15 cellular contexts compared by ENCODE assay signal in the genomic region with DNA sequence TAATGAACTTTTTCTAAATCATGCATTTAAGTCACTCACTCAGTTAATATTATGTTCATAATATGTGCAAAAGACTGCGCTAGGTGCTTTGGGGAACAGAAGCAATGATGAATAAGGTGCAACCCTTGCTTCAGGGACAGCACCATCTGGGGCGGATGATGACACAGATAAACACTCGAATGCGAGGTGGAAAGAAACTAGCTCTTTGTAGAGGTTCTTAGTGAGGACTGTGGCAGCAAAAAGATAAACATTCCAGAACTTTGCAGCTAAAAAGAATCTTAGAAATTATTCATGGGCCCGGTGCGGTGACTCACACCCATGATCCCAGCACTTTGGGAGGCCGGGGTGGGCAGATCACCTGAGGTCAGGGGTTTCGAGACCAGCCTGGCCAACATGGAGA. TPM values are rescaled to one million over a fixed set of nuclear protein-coding genes. Genes with fewer than 3 reads are reported as not detected.
DNase-seq lines count a peak whose midpoint lies in the region; ATAC-seq, FAIRE-seq and TF ChIP-seq lines count a peak whose summit lies in the region.
"Had no signal": no experiment of that assay in that cellular context is flagged by ENCODE, and none has a peak within 500 bp of the region (broad histone marks: within the 10 kb centered on the region; RNA-seq: fewer than 3 reads in every experiment).

No MANE protein-coding gene starts in this region.

- intact Hi-C loops in CD14-positive monocyte (cut with micrococcal nuclease) (no loop called here), gastrocnemius medialis (cut with DNase I; ENCODE audit: low total_unique reads) (no loop called here)

- no peaks in the 10 kb centered on the region for H3F3A ChIP-seq in OCI-LY1 (ENCODE audit: insufficient read depth, low read length)

- TF ChIP-seq RAD21 in H1 (IDR thresholded peaks at IDR 0.05 in 1 of 2, conservative IDR thresholded peaks at IDR 0.05 in 1 of 2; ENCODE audit: low read depth in 2 of 2, low read length in 2 of 2), result no peak

- in situ Hi-C loops in gastrocnemius medialis (cut with MboI; ENCODE audit: low sequenced_read_pairs in 4 of 4), result no loop called here

- 94% methylated on average over 8 of the region's 8 CpGs; no CpG with 5 or more reads in 1 of the 2 experiments for WGBS in H1 (ENCODE audit: extremely low coverage in 1 of 2, insufficient coverage in 1 of 2, insufficient read length in 1 of 2, insufficient replicate concordance in 2 of 2, low coverage in 1 of 2, low lambda C conversion rate in 2 of 2, missing lambda C conversion rate in 1 of 2), 2 experiments

- H3K4ac ChIP-seq in H1 (replicated peaks; ENCODE audit: insufficient read length, low read depth, low read length), result no peak overlapping the region

- peaks cover 0 to 1% (median 0%) of the 10 kb centered on the region in 7 donors for H3K9me3 Mint-ChIP-seq in CD14-positive monocyte
- no peaks in the 10 kb centered on the region for H3K9me3 Mint-ChIP-seq in activated naive CD8-positive, alpha-beta T cell treated with anti-CD3 and anti-CD28 coated beads, Interleukin-2, amount 50 U/mL, for 24 hours

- H3K56ac ChIP-seq in H1 (replicated peaks; ENCODE audit: insufficient read length, low read depth, low read length), result no peak overlapping the region

- H4K8ac ChIP-seq in H1 (ENCODE audit: extremely low read depth, insufficient read depth, low read length), result no peak overlapping the region

- TF ChIP-seq POLR2A in H1 (IDR thresholded peaks at IDR 0.05; ENCODE audit: control extremely low read depth in 1 of 2, low read depth in 2 of 2, low read length in 2 of 2) (no peak), gastrocnemius medialis (IDR thresholded peaks at IDR 0.05) (no peak)

- 0 out of 2 replicates have a peak overlapping the region, but pooled peaks have one; percentile 33 for H2BK12ac ChIP-seq in H1 (ENCODE audit: low read depth, low read length)

- no peak overlapping the region for H3K18ac ChIP-seq in H1 (ENCODE audit: extremely low read depth, low read length)

- ATAC-seq in gastrocnemius medialis, result no peak
- ATAC-seq in activated naive CD8-positive, alpha-beta T cell treated with anti-CD3 and anti-CD28 coated beads, Interleukin-2, amount 50 U/mL, for 24 hours, result no peak
- ATAC-seq: GM12878 had no signal

- no peaks in the 10 kb centered on the region for H4K20me1 ChIP-seq in OCI-LY1 (ENCODE audit: insufficient read depth, low read length)
- H4K20me1 ChIP-seq in H1 (replicated peaks in 1 of 2; ENCODE audit: control insufficient read depth in 1 of 2, insufficient read depth in 2 of 2, low read length in 2 of 2), result peaks cover 0 to 16% of the 10 kb centered on the region in 2 experiments

- H3K4me3 ChIP-seq in OCI-LY1 (ENCODE audit: low read depth, low read length, poor library complexity, severe bottlenecking) (no peak overlapping the region), H1 (ENCODE audit: extremely low read depth in 1 of 4, insufficient read depth in 2 of 4, low read depth in 3 of 4, low read length in 4 of 4) (no peak overlapping the region), gastrocnemius medialis (no peak overlapping the region)
- H3K4me3 ChIP-seq: GM12878, SJCRH30 had no signal

- CTCF ChIA-PET in H1 (lab: Charles Lee; ENCODE audit: partially characterized antibody), result interaction anchor here (1.3 kb wide), 1 partner anchor 70 kb away, joined by 5 read pairs; no protein-coding TSS in a partner anchor

- H3K9me3 ChIP-seq in OCI-LY1 (ENCODE audit: low read length) (no peaks in the 10 kb centered on the region), H1 (ENCODE audit: insufficient read depth in 2 of 2, low read depth in 1 of 2, low read length in 1 of 2) (no peaks in the 10 kb centered on the region), gastrocnemius medialis (no peaks in the 10 kb centered on the region)
- H3K9me3 ChIP-seq: SJCRH30 had no signal

- H3K14ac ChIP-seq in H1 (ENCODE audit: insufficient read length), result no peak overlapping the region

- no peak overlapping the region for H4K5ac ChIP-seq in H1 (ENCODE audit: insufficient read length, low read depth, low read length)

- TF ChIP-seq CTCF in CD14-positive monocyte (IDR thresholded peaks at IDR 0.05) (no peak), OCI-LY1 (IDR thresholded peaks at IDR 0.05; ENCODE audit: low read length) (no peak), H1 (IDR thresholded peaks at IDR 0.05; ENCODE audit: control extremely low read depth in 1 of 3, insufficient read depth in 1 of 3, low read depth in 1 of 3, low read length in 3 of 3) (no peak), gastrocnemius medialis (IDR thresholded peaks at IDR 0.05 in 4 of 5, conservative IDR thresholded peaks at IDR 0.05 in 1 of 5) (no peak)

- POLR2A ChIA-PET in H1 (lab: Charles Lee; ENCODE audit: partially characterized antibody), result no interaction called here

- peaks cover 0 to 4% of the 10 kb centered on the region in 2 donors for H3K36me3 Mint-ChIP-seq in CD14-positive monocyte
- no peaks in the 10 kb centered on the region for H3K36me3 Mint-ChIP-seq in activated naive CD8-positive, alpha-beta T cell treated with anti-CD3 and anti-CD28 coated beads, Interleukin-2, amount 50 U/mL, for 24 hours (ENCODE audit: low read depth)

- H3K36me3 ChIP-seq in OCI-LY1 (ENCODE audit: insufficient read depth, low read length) (no peaks in the 10 kb centered on the region), H1 (ENCODE audit: control insufficient read depth in 2 of 4, insufficient read depth in 4 of 4, low read length in 3 of 4) (no peaks in the 10 kb centered on the region), gastrocnemius medialis (no peaks in the 10 kb centered on the region)
- H3K36me3 ChIP-seq: SJCRH30 had no signal

- no peak overlapping the region for H2AK5ac ChIP-seq in H1 (ENCODE audit: low read depth, low read length)

- H3K27ac Mint-ChIP-seq in CD14-positive monocyte, result peak overlapping the region in 1 of 7 donors; percentile 29
- H3K27ac Mint-ChIP-seq in activated naive CD8-positive, alpha-beta T cell treated with anti-CD3 and anti-CD28 coated beads, Interleukin-2, amount 50 U/mL, for 24 hours, result no peak overlapping the region

- no peak overlapping the region for H2BK5ac ChIP-seq in H1 (ENCODE audit: low read depth, low read length)

- H3K4me2 ChIP-seq in OCI-LY1 (ENCODE audit: low read length) (no peak overlapping the region), H1 (ENCODE audit: insufficient read depth in 1 of 2, low read depth in 2 of 2, low read length in 2 of 2) (no peak overlapping the region)

- FAIRE-seq in H1 (lab: Jason Lieb, UNC), result no peak
- FAIRE-seq: A204.1, GM12878 had no signal

- H2BK20ac ChIP-seq in H1 (ENCODE audit: low read length), result no peak overlapping the region

- DNase-seq in CD14-positive monocyte (ENCODE audit: low spot score) (peak; percentile 1), H1 (ENCODE audit: low read depth in 1 of 2, low spot score in 2 of 2) (no peak), gastrocnemius medialis (no peak), NCI-H146 treated with DMSO at 0.1 percent for 48 hours (lab: John Stamatoyannopoulos, UW; ENCODE audit: unreplicated experiment) (no peak), NCI-H774 (lab: John Stamatoyannopoulos, UW) (no peak), NCI-H1048 (lab: John Stamatoyannopoulos, UW) (no peak)
- DNase-seq in activated naive CD8-positive, alpha-beta T cell treated with anti-CD3 and anti-CD28 coated beads, Interleukin-2, amount 50 U/mL, for 24 hours, result no peak
- DNase-seq: KG1, NCI-H1436, NCI-H2029, NCI-H345, SJCRH30 had no signal

- no peak overlapping the region for H3K4me3 Mint-ChIP-seq in CD14-positive monocyte
- H3K4me3 Mint-ChIP-seq in activated naive CD8-positive, alpha-beta T cell treated with anti-CD3 and anti-CD28 coated beads, Interleukin-2, amount 50 U/mL, for 24 hours, result no peak overlapping the region

- no peaks in the 10 kb centered on the region for H3K9me2 ChIP-seq in OCI-LY1 (ENCODE audit: low read depth, low read length)

- H2BK120ac ChIP-seq in H1 (replicated peaks; ENCODE audit: low read depth, low read length), result no peak overlapping the region

- H3K27me3 Mint-ChIP-seq in CD14-positive monocyte (ENCODE audit: low read depth in 3 of 3), result peaks cover 0 to 4% (median 2%) of the 10 kb centered on the region in 3 donors
- H3K27me3 Mint-ChIP-seq in activated naive CD8-positive, alpha-beta T cell treated with anti-CD3 and anti-CD28 coated beads, Interleukin-2, amount 50 U/mL, for 24 hours, result no peaks in the 10 kb centered on the region

- H3K27me3 ChIP-seq in OCI-LY1 (ENCODE audit: insufficient read depth, low read length), result no peaks in the 10 kb centered on the region
- peaks cover 0 to 2% (median 0%) of the 10 kb centered on the region in 4 experiments; a peak in 2 of 7 replicates for H3K27me3 ChIP-seq in H1 (replicated peaks in 1 of 4; ENCODE audit: control insufficient read depth in 3 of 4, extremely low read depth in 1 of 4, insufficient read depth in 3 of 4, low read length in 3 of 4)
- no peaks in the 10 kb centered on the region for H3K27me3 ChIP-seq in gastrocnemius medialis
- H3K27me3 ChIP-seq: SJCRH30 had no signal

- no peak overlapping the region for H2BK15ac ChIP-seq in H1 (ENCODE audit: low read length)

- TF ChIP-seq EP300 in H1 (IDR thresholded peaks at IDR 0.05; ENCODE audit: borderline replicate concordance in 1 of 2, low read depth in 2 of 2, low read length in 2 of 2), result no peak

- H3K23ac ChIP-seq in H1 (ENCODE audit: insufficient read length), result no peak overlapping the region

- no peaks in the 10 kb centered on the region for H3K4me1 Mint-ChIP-seq in CD14-positive monocyte
- H3K4me1 Mint-ChIP-seq in activated naive CD8-positive, alpha-beta T cell treated with anti-CD3 and anti-CD28 coated beads, Interleukin-2, amount 50 U/mL, for 24 hours, result peaks cover 1% of the 10 kb centered on the region

- H2AFZ ChIP-seq in OCI-LY1 (ENCODE audit: low read length) (no peak overlapping the region), H1 (ENCODE audit: low read length) (no peak overlapping the region)

- peaks cover 67% of the 10 kb centered on the region for H3K4me1 ChIP-seq in OCI-LY1 (ENCODE audit: insufficient read depth, low read length, severe bottlenecking)
- no peaks in the 10 kb centered on the region; a peak in 1 of 7 replicates for H3K4me1 ChIP-seq in H1 (replicated peaks in 1 of 4; ENCODE audit: control insufficient read depth in 3 of 4, insufficient read depth in 4 of 4, low read length in 3 of 4)
- H3K4me1 ChIP-seq in gastrocnemius medialis, result peaks cover 4 to 16% of the 10 kb centered on the region in 2 donors

- no peak overlapping the region for H4K91ac ChIP-seq in H1 (replicated peaks; ENCODE audit: insufficient read length, low read length)

- H3K27ac ChIP-seq in OCI-LY1 (ENCODE audit: low read depth, low read length, poor library complexity, severe bottlenecking) (peak overlapping the region; percentile 87), H1 (ENCODE audit: low read depth, low read length) (no peak overlapping the region), gastrocnemius medialis (peak overlapping the region in 3 of 4 donors; percentile 49 to 77 (median 57))

- no peak overlapping the region for H3K9ac ChIP-seq in OCI-LY1 (ENCODE audit: low read length)
- H3K9ac ChIP-seq in H1 (replicated peaks in 1 of 4; ENCODE audit: extremely low read depth in 1 of 4, low read depth in 3 of 4, low read length in 3 of 4), result no peak overlapping the region

- H3K79me1 ChIP-seq in H1 (ENCODE audit: low read depth, low read length), result no peaks in the 10 kb centered on the region

- H3K23me2 ChIP-seq in H1 (ENCODE audit: low read depth, low read length), result peaks cover 22% of the 10 kb centered on the region; the same call in 1 of the 2 replicates

- H3K79me2 ChIP-seq in OCI-LY1 (ENCODE audit: insufficient read depth, low read length) (no peaks in the 10 kb centered on the region), H1 (ENCODE audit: control insufficient read depth in 1 of 2, insufficient read depth in 2 of 2, low read length in 2 of 2) (no peaks in the 10 kb centered on the region)

RNA-seq across cellular contexts. Expression of a gene that starts 29.7 kb away (rescaled TPM):
- polyA plus RNA-seq in CD14-positive monocyte (10 to 100 TPM; 54.4 to 87.5 TPM), H1 (2011; rRNA removed) (7.4 and 8.8 TPM in 2 replicates)
- total RNA-seq in H1 (2021; fragmentation: NEBNext Ultra II Directional; extraction: Animal tissue kit (Norgen Biotek cat#: 25700)), result 9.1 and 9.4 TPM in 2 replicates
- 6.8 TPM for polyA plus RNA-seq in H1 (2011; cell fraction: cytosol; rRNA removed)
- polyA plus RNA-seq in H1 (2011; cell fraction: nucleus; rRNA removed), result 9.3 TPM
- polyA plus RNA-seq in H1 (2012, experiment 1 of 2), result 5.7 to 7.3 TPM (median 6.0 TPM) in 4 replicates
- polyA plus RNA-seq in H1 (2012, experiment 2 of 2), result 2.3 TPM
- 4.7 TPM for polyA plus RNA-seq in H1 (2013, experiment 1 of 2)
- 5.0 TPM for polyA plus RNA-seq in H1 (2013, experiment 2 of 2)
- 17.4 and 19.5 TPM in 2 replicates for polyA minus RNA-seq in H1 (2011; rRNA and poly(A)+ RNA removed)
- 7.5 TPM for polyA minus RNA-seq in H1 (2011; cell fraction: cytosol; rRNA and poly(A)+ RNA removed)
- polyA minus RNA-seq in H1 (2011; cell fraction: nucleus; rRNA and poly(A)+ RNA removed), result 15.1 TPM
- total RNA-seq in gastrocnemius medialis, result 10 to 100 TPM in 3 of 4 donors, 1 to 10 TPM in 1; 9.0 to 32.2 (median 20.3) TPM
